In the genomic region with DNA sequence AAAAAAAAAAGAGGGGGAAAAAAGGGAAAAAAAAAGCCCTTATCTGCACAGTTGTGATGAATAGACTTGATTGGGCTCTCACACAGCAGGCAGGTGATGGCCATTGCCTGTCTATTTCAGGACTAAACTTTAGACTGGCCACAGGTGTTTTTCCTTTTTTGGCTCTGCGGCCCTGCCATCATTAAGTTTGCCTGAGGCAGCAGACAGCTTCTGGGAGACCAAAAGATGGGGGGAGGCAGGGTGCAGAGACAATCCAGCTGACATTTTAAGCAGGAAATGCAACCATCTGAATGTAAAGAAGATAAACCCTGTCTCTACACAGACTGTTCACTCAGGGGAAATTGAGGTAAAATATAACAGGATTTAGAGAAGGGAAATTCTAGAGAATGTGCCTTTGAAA, we compare ENCODE assay signal across 16 cellular contexts.
DNase-seq lines count a peak whose midpoint lies in the region; ATAC-seq and TF ChIP-seq lines count a peak whose summit lies in the region.
"Had no signal": no experiment of that assay in that cellular context is flagged by ENCODE, and none has a peak within 500 bp of the region (broad histone marks: within the 10 kb centered on the region; RNA-seq: fewer than 3 reads in every experiment).

No MANE protein-coding gene starts in this region.

- H3K36me3 ChIP-seq in SK-N-SH (replicated peaks in 1 of 2; ENCODE audit: control insufficient read depth in 1 of 2, insufficient read depth in 2 of 2, low read length in 1 of 2) (no peaks in the 10 kb centered on the region), MM.1S (replicated peaks; ENCODE audit: insufficient read depth, low read length) (no peaks in the 10 kb centered on the region), thymus (ENCODE audit: control insufficient read depth, insufficient read depth) (peaks cover 3% of the 10 kb centered on the region), neural progenitor cell (no peaks in the 10 kb centered on the region)
- H3K36me3 ChIP-seq: BLaER1 treated with 17β-estradiol and CSF1 and Interleukin-3, amounts not matched to agents 10 nM and 100 nM had no signal

- H3K9ac ChIP-seq in SK-N-SH = no peak overlapping the region
- no peak overlapping the region for H3K9ac ChIP-seq in MM.1S (ENCODE audit: low read length)
- H3K9ac ChIP-seq in neural progenitor cell = no peak overlapping the region
- H3K9ac ChIP-seq: BLaER1 treated with 17β-estradiol and CSF1 and Interleukin-3, amounts not matched to agents 10 nM and 100 nM had no signal

- DNase-seq in SK-N-SH (peak; percentile 1), MM.1S (peak; percentile 86), NCI-H69 (lab: John Stamatoyannopoulos, UW) (peak; percentile 80), neural progenitor cell (ENCODE audit: low spot score) (no peak)
- DNase-seq in stimulated activated naive CD8-positive, alpha-beta T cell treated with anti-CD3 and anti-CD28 coated beads, Interleukin-15, Interleukin-2, amounts not matched to agents 100 U/mL and 50 U/mL, for 24 hours = no peak
- DNase-seq: Calu3; CD8-positive, alpha-beta T cell; DMS79 treated with DMSO at 0.1 percent for 48 hours; EL; GOT3; H9 had no signal

- no peaks in the 10 kb centered on the region for H3K27me3 Mint-ChIP-seq in neural progenitor cell (ENCODE audit: insufficient read depth, low read depth)

- H3K9me2 ChIP-seq in SK-N-SH (no peaks in the 10 kb centered on the region), MM.1S (replicated peaks; ENCODE audit: insufficient read depth, low read length) (no peaks in the 10 kb centered on the region)

- H3K27ac ChIP-seq in SK-N-SH (ENCODE audit: low read depth in 2 of 2, low read length in 1 of 2) = peak overlapping the region in 1 of 2 experiments; percentile 34; a peak in 2 of 4 replicates
- H3K27ac ChIP-seq in MM.1S (ENCODE audit: low read length) = peak overlapping the region; percentile 52; the same call in 1 of the 2 replicates
- peak overlapping the region; percentile 94 for H3K27ac ChIP-seq in thymus (ENCODE audit: low read depth)
- H3K27ac ChIP-seq in neural progenitor cell = no peak overlapping the region
- H3K27ac ChIP-seq: BLaER1 treated with 17β-estradiol and CSF1 and Interleukin-3, amounts not matched to agents 10 nM and 100 nM had no signal

- WGBS in SK-N-SH (ENCODE audit: low lambda C conversion rate) = 18% methylated on average over 1 of the region's 1 CpG
- 53% methylated on average over 1 of the region's 1 CpG for WGBS in thymus

- H2AFZ ChIP-seq in SK-N-SH (ENCODE audit: low read depth) = no peak overlapping the region
- peak overlapping the region; percentile 47 for H2AFZ ChIP-seq in MM.1S (ENCODE audit: low read length)
- no peak overlapping the region for H2AFZ ChIP-seq in neural progenitor cell (replicated peaks)

- no peaks in the 10 kb centered on the region for H3K4me1 Mint-ChIP-seq in neural progenitor cell
- H3K4me1 Mint-ChIP-seq: B cell had no signal

- H3K4me2 ChIP-seq in SK-N-SH (no peak overlapping the region), MM.1S (ENCODE audit: low read depth, low read length) (peak overlapping the region; percentile 50), neural progenitor cell (no peak overlapping the region)
- H3K4me2 ChIP-seq: BLaER1 treated with 17β-estradiol and CSF1 and Interleukin-3, amounts not matched to agents 10 nM and 100 nM had no signal

- no peak for TF ChIP-seq EP300 in SK-N-SH (IDR thresholded peaks at IDR 0.05; ENCODE audit: borderline replicate concordance in 1 of 2, low read depth in 1 of 2, low read length in 1 of 2)

- CTCF ChIA-PET in SK-N-SH (lab: Yijun Ruan, JAX) = no interaction called here

- TF ChIP-seq CTCF in SK-N-SH (IDR thresholded peaks at IDR 0.05) (no peak), MM.1S (IDR thresholded peaks at IDR 0.05; ENCODE audit: low read length) (no peak), neural progenitor cell (IDR thresholded peaks at IDR 0.05) (no peak)

- POLR2A ChIA-PET in SK-N-SH (lab: Yijun Ruan, JAX) = no interaction called here

- no peaks in the 10 kb centered on the region for H4K20me1 ChIP-seq in SK-N-SH (ENCODE audit: insufficient read depth)
- H4K20me1 ChIP-seq in MM.1S (ENCODE audit: insufficient read depth, low read length) = no peaks in the 10 kb centered on the region
- no peaks in the 10 kb centered on the region for H4K20me1 ChIP-seq in neural progenitor cell (ENCODE audit: low read depth)
- H4K20me1 ChIP-seq: BLaER1 treated with 17β-estradiol and CSF1 and Interleukin-3, amounts not matched to agents 10 nM and 100 nM had no signal

- no peak overlapping the region for H3K4me3 ChIP-seq in SK-N-SH (ENCODE audit: low read depth in 2 of 2, low read length in 1 of 2)
- H3K4me3 ChIP-seq in MM.1S (ENCODE audit: low read length) = peak overlapping the region; percentile 18; the same call in 1 of the 2 replicates
- no peak overlapping the region for H3K4me3 ChIP-seq in thymus (ENCODE audit: low read length)
- H3K4me3 ChIP-seq in neural progenitor cell = no peak overlapping the region
- H3K4me3 ChIP-seq: BLaER1 treated with 17β-estradiol and CSF1 and Interleukin-3, amounts not matched to agents 10 nM and 100 nM had no signal

- no peak overlapping the region for H3K4me3 Mint-ChIP-seq in neural progenitor cell
- H3K4me3 Mint-ChIP-seq: B cell; CD8-positive, alpha-beta T cell; H9 had no signal

- no peak overlapping the region for H3K27ac Mint-ChIP-seq in neural progenitor cell
- H3K27ac Mint-ChIP-seq: B cell; CD8-positive, alpha-beta T cell; H9 had no signal

- H3F3A ChIP-seq in SK-N-SH (replicated peaks; ENCODE audit: insufficient read depth) = no peaks in the 10 kb centered on the region
- H3F3A ChIP-seq in MM.1S (ENCODE audit: insufficient read depth, low read length) = peaks cover 3% of the 10 kb centered on the region; the same call in 1 of the 2 replicates
- no peaks in the 10 kb centered on the region for H3F3A ChIP-seq in neural progenitor cell (ENCODE audit: low read depth)

- H3K27me3 ChIP-seq in SK-N-SH (ENCODE audit: insufficient read depth) (no peaks in the 10 kb centered on the region), MM.1S (replicated peaks; ENCODE audit: insufficient read depth, low read length) (no peaks in the 10 kb centered on the region), thymus (ENCODE audit: control insufficient read depth, insufficient read depth) (no peaks in the 10 kb centered on the region), neural progenitor cell (no peaks in the 10 kb centered on the region)
- H3K27me3 ChIP-seq: BLaER1 treated with 17β-estradiol and CSF1 and Interleukin-3, amounts not matched to agents 10 nM and 100 nM had no signal

- H3K4me1 ChIP-seq in SK-N-SH (ENCODE audit: control insufficient read depth in 1 of 2, insufficient read depth in 2 of 2, low read depth in 1 of 2, low read length in 1 of 2) = peaks cover 0 to 5% of the 10 kb centered on the region in 2 experiments; a peak in 2 of 4 replicates
- peaks cover 21% of the 10 kb centered on the region for H3K4me1 ChIP-seq in MM.1S (ENCODE audit: low read length)
- H3K4me1 ChIP-seq in thymus (ENCODE audit: control insufficient read depth, insufficient read depth, low read length) = peaks cover 7% of the 10 kb centered on the region
- no peaks in the 10 kb centered on the region for H3K4me1 ChIP-seq in neural progenitor cell
- H3K4me1 ChIP-seq: BLaER1 treated with 17β-estradiol and CSF1 and Interleukin-3, amounts not matched to agents 10 nM and 100 nM had no signal

- ATAC-seq in SK-N-SH treated with all-trans-retinoic acid at 6 μM for 48 hours (no peak), GM18868 (IDR thresholded peaks at IDR 0.05; ENCODE audit: unreplicated experiment) (no peak)
- no peak for ATAC-seq in stimulated activated naive CD8-positive, alpha-beta T cell treated with anti-CD3 and anti-CD28 coated beads, Interleukin-15, Interleukin-2, amounts not matched to agents 100 U/mL and 50 U/mL, for 24 hours
- ATAC-seq: CD8-positive, alpha-beta T cell had no signal

- H3K9me3 ChIP-seq in SK-N-SH = no peaks in the 10 kb centered on the region
- H3K9me3 ChIP-seq in MM.1S (replicated peaks; ENCODE audit: insufficient read depth, low read length) = no peaks in the 10 kb centered on the region
- H3K9me3 ChIP-seq in thymus (ENCODE audit: control insufficient read depth) = no peaks in the 10 kb centered on the region
- H3K9me3 ChIP-seq in neural progenitor cell (ENCODE audit: low read depth) = no peaks in the 10 kb centered on the region
- H3K9me3 ChIP-seq: BLaER1 treated with 17β-estradiol and CSF1 and Interleukin-3, amounts not matched to agents 10 nM and 100 nM had no signal

- TF ChIP-seq RAD21 in SK-N-SH (IDR thresholded peaks at IDR 0.05; ENCODE audit: low read length) = no peak

- H3K79me2 ChIP-seq in SK-N-SH (ENCODE audit: insufficient read depth) = no peaks in the 10 kb centered on the region
- no peaks in the 10 kb centered on the region for H3K79me2 ChIP-seq in MM.1S (ENCODE audit: low read length)
- no peaks in the 10 kb centered on the region for H3K79me2 ChIP-seq in neural progenitor cell (ENCODE audit: low read depth)

- no peaks in the 10 kb centered on the region for H3K9me3 Mint-ChIP-seq in neural progenitor cell
- H3K9me3 Mint-ChIP-seq: CD8-positive, alpha-beta T cell; H9 had no signal

- H3K36me3 Mint-ChIP-seq in neural progenitor cell = no peaks in the 10 kb centered on the region
- H3K36me3 Mint-ChIP-seq: CD8-positive, alpha-beta T cell had no signal

TF ChIP-seq in SK-N-SH, 30 proteins besides CTCF, POLR2A, EP300 and RAD21:
- TF ChIP-seq TCF12 (IDR thresholded peaks at IDR 0.05) = no peak
- 0 out of 2 replicates have a peak, but pooled peaks have one; percentile 19 for TF ChIP-seq GATA2 (CRISPR knock-in tag; IDR thresholded peaks at IDR 0.05)

TF ChIP-seq in SK-N-SH treated with all-trans-retinoic acid at 6 μM for 48 hours, 23 proteins besides CTCF, POLR2A, EP300 and RAD21 (continues in another document):
- TF ChIP-seq, protein P1, sequence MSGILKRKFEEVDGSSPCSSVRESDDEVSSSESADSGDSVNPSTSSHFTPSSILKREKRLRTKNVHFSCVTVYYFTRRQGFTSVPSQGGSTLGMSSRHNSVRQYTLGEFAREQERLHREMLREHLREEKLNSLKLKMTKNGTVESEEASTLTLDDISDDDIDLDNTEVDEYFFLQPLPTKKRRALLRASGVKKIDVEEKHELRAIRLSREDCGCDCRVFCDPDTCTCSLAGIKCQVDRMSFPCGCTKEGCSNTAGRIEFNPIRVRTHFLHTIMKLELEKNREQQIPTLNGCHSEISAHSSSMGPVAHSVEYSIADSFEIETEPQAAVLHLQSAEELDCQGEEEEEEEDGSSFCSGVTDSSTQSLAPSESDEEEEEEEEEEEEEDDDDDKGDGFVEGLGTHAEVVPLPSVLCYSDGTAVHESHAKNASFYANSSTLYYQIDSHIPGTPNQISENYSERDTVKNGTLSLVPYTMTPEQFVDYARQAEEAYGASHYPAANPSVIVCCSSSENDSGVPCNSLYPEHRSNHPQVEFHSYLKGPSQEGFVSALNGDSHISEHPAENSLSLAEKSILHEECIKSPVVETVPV (CRISPR knock-in tag; IDR thresholded peaks at IDR 0.05) = no peak
- no peak for TF ChIP-seq ZNF565 (CRISPR knock-in tag; conservative IDR thresholded peaks at IDR 0.05; ENCODE audit: low read depth)
- TF ChIP-seq ZFP30 (CRISPR knock-in tag; IDR thresholded peaks at IDR 0.05) = no peak
- TF ChIP-seq TOX (CRISPR knock-in tag; IDR thresholded peaks at IDR 0.05; ENCODE audit: borderline replicate concordance) = no peak
- TF ChIP-seq ZFP3 (CRISPR knock-in tag; IDR thresholded peaks at IDR 0.05) = no peak
- TF ChIP-seq ZNF70 (CRISPR knock-in tag; IDR thresholded peaks at IDR 0.05) = no peak

Comparison
In these comparisons a context has a peak if more than half of its experiments do, and no peak if none do; other contexts are left out.
1. DNase-seq: peak in SK-N-SH (single experiment), MM.1S (single experiment) and NCI-H69 (single experiment); none in neural progenitor cell (single experiment) and stimulated activated naive CD8-positive, alpha-beta T cell treated with anti-CD3 and anti-CD28 coated beads, Interleukin-15, Interleukin-2, amounts not matched to agents 100 U/mL and 50 U/mL, for 24 hours (single experiment).